In genomic region chr12:109597795-109598427, GRCh38 we compare ENCODE assay signal across 9 cellular contexts. TPM values are rescaled to one million over a fixed set of nuclear protein-coding genes. Genes with fewer than 3 reads are reported as not detected.
DNase-seq lines count a peak whose midpoint lies in the region; ATAC-seq and TF ChIP-seq lines count a peak whose summit lies in the region.
"Had no signal": no experiment of that assay in that cellular context is flagged by ENCODE, and none has a peak within 500 bp of the region (broad histone marks: within the 10 kb centered on the region; RNA-seq: fewer than 3 reads in every experiment).

No MANE protein-coding gene starts in this region.

- peak overlapping the region; percentile 58 for H3K27ac Mint-ChIP-seq in endothelial cell (ENCODE audit: unreplicated experiment)
- H3K27ac Mint-ChIP-seq: activated naive CD8-positive, alpha-beta T cell had no signal

- peaks cover 12% of the 10 kb centered on the region for H3K4me1 Mint-ChIP-seq in endothelial cell (ENCODE audit: unreplicated experiment)

- no peak overlapping the region for H3K4me3 ChIP-seq in HUES6 (ENCODE audit: low read depth, low read length)
- H3K4me3 ChIP-seq in NT2/D1 (ENCODE audit: insufficient read length, low read depth): no peak overlapping the region

- H3K36me3 Mint-ChIP-seq in endothelial cell (ENCODE audit: low read depth, unreplicated experiment): peaks cover 9% of the 10 kb centered on the region
- H3K36me3 Mint-ChIP-seq: activated naive CD8-positive, alpha-beta T cell had no signal

- H3K27me3 ChIP-seq in HUES6 (ENCODE audit: control insufficient read depth, insufficient read depth, low read length): no peaks in the 10 kb centered on the region
- H3K27me3 ChIP-seq in NT2/D1 (ENCODE audit: insufficient read depth, insufficient read length): no peaks in the 10 kb centered on the region

- DNase-seq in DMS 273 (lab: John Stamatoyannopoulos, UW; ENCODE audit: unreplicated experiment) (peak; percentile 91), NT2/D1 (ENCODE audit: low read depth, low spot score) (peak; percentile 84), endothelial cell (ENCODE audit: low spot score) (peak; percentile 91), midbrain (lab: John Stamatoyannopoulos, UW) (peak; percentile 91)
- DNase-seq in activated CD8-positive, alpha-beta memory T cell treated with anti-CD3 and anti-CD28 coated beads, Interleukin-2, amount 50 U/mL, for 48 hours: peak; percentile 85
- DNase-seq in stimulated activated CD8-positive, alpha-beta memory T cell treated with anti-CD3 and anti-CD28 coated beads, Interleukin-2, amount 100 ng/mL, for 48 hours (ENCODE audit: low read depth in 2 of 2): peak; percentile 50 to 52

- ATAC-seq in HG03039 (IDR thresholded peaks at IDR 0.05; ENCODE audit: unreplicated experiment): no peak

- peaks cover 32% of the 10 kb centered on the region for H3K36me3 ChIP-seq in HUES6 (ENCODE audit: control insufficient read depth, insufficient read depth, low read length)
- H3K36me3 ChIP-seq in NT2/D1 (ENCODE audit: insufficient read depth, insufficient read length, low read length): peaks cover 20% of the 10 kb centered on the region

- H3K9ac ChIP-seq in HUES6 (ENCODE audit: low read length) (peak overlapping the region; percentile 42), NT2/D1 (ENCODE audit: insufficient read length, low read depth) (peak overlapping the region; percentile 57)

- H3K9me3 Mint-ChIP-seq in endothelial cell (ENCODE audit: unreplicated experiment): no peaks in the 10 kb centered on the region

- peak; percentile 97 for TF ChIP-seq CTCF in endothelial cell (IDR thresholded peaks at IDR 0.05; ENCODE audit: unreplicated experiment)

- H3K4me3 Mint-ChIP-seq in endothelial cell (ENCODE audit: unreplicated experiment): peak overlapping the region; percentile 44
- H3K4me3 Mint-ChIP-seq: activated naive CD8-positive, alpha-beta T cell had no signal

- H3K9me3 ChIP-seq in HUES6 (ENCODE audit: control insufficient read depth, insufficient read depth, low read depth, low read length) (no peaks in the 10 kb centered on the region), NT2/D1 (ENCODE audit: insufficient read depth, low read length) (no peaks in the 10 kb centered on the region)

- no peak overlapping the region for H3K27ac ChIP-seq in HUES6 (ENCODE audit: low read depth, low read length)

- H3K4me1 ChIP-seq in HUES6 (ENCODE audit: control insufficient read depth, insufficient read depth, low read length): peaks cover 9% of the 10 kb centered on the region
- peaks cover 11% of the 10 kb centered on the region for H3K4me1 ChIP-seq in NT2/D1 (ENCODE audit: insufficient read depth, insufficient read length)

- no peaks in the 10 kb centered on the region for H3K27me3 Mint-ChIP-seq in endothelial cell (ENCODE audit: unreplicated experiment)
- H3K27me3 Mint-ChIP-seq: activated naive CD8-positive, alpha-beta T cell had no signal

RNA-seq across cellular contexts. Expression of gene MVK, which starts 24.3 kb away (rescaled TPM):
- total RNA-seq in endothelial cell (ENCODE audit: unreplicated experiment): 40.7 TPM

RNA-seq across cellular contexts. Expression of gene MMAB, which starts 24.6 kb away (rescaled TPM):
- 41.6 TPM for total RNA-seq in endothelial cell (ENCODE audit: unreplicated experiment)
